ENCODE assay signal across 1 cellular context in the genomic region with DNA sequence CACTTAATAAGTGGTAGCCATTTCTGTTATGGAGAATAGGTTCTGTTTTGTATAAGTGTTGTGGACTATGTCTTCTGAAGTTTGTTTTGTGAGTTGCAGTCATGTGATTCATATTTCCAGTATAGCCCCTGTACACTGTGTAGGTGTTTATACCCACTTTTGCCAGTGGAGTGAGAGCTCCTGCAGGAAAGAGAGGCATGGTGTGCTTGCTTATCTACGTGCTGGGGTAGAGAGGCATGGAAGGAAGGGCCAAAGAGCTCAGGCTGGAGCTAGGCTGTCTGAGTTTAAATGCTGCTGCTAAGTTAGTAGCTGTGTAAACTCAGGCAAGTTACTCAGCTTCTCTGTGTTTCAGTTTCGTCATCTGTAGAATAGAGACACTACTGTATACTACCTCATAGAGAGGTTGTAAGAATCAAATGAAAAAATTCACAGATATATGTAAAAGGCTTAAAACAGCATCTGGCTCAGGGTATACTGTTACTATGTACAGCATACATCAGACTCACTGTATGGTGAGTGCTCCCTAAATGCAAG.
TF ChIP-seq lines count a peak whose summit lies in the region.

No MANE protein-coding gene starts in this region.

TF ChIP-seq in IMR-90, 13 proteins besides CTCF, POLR2A, EP300 and RAD21 (continued from another document):
- TF ChIP-seq, protein P1, sequence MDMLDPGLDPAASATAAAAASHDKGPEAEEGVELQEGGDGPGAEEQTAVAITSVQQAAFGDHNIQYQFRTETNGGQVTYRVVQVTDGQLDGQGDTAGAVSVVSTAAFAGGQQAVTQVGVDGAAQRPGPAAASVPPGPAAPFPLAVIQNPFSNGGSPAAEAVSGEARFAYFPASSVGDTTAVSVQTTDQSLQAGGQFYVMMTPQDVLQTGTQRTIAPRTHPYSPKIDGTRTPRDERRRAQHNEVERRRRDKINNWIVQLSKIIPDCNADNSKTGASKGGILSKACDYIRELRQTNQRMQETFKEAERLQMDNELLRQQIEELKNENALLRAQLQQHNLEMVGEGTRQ (IDR thresholded peaks at IDR 0.05; ENCODE audit: low read depth, low read length): no peak
- TF ChIP-seq, protein P2, sequence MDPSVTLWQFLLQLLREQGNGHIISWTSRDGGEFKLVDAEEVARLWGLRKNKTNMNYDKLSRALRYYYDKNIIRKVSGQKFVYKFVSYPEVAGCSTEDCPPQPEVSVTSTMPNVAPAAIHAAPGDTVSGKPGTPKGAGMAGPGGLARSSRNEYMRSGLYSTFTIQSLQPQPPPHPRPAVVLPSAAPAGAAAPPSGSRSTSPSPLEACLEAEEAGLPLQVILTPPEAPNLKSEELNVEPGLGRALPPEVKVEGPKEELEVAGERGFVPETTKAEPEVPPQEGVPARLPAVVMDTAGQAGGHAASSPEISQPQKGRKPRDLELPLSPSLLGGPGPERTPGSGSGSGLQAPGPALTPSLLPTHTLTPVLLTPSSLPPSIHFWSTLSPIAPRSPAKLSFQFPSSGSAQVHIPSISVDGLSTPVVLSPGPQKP (IDR thresholded peaks at IDR 0.05; ENCODE audit: borderline replicate concordance, low read depth, low read length): no peak
- TF ChIP-seq RCOR1 (IDR thresholded peaks at IDR 0.05; ENCODE audit: insufficient replicate concordance, low read length) (no peak), CEBPB (IDR thresholded peaks at IDR 0.05; ENCODE audit: low read depth, low read length) (no peak), NFE2L2 (IDR thresholded peaks at IDR 0.05; ENCODE audit: low read depth, low read length) (no peak), MAZ (IDR thresholded peaks at IDR 0.05; ENCODE audit: borderline replicate concordance, low read depth, low read length) (no peak), SMC3 (IDR thresholded peaks at IDR 0.05; ENCODE audit: low read depth, low read length) (no peak), MAFK (IDR thresholded peaks at IDR 0.05; ENCODE audit: low read depth, low read length) (no peak)
